19 cellular contexts compared by ENCODE assay signal in genomic region chr13:31639443-31640163, GRCh38.
DNase-seq lines count a peak whose midpoint lies in the region; ATAC-seq, FAIRE-seq and TF ChIP-seq lines count a peak whose summit lies in the region.
"Had no signal": no experiment of that assay in that cellular context is flagged by ENCODE, and none has a peak within 500 bp of the region (broad histone marks: within the 10 kb centered on the region; RNA-seq: fewer than 3 reads in every experiment).

No MANE protein-coding gene starts in this region.

- H3K9ac ChIP-seq in kidney (ENCODE audit: low read length in 2 of 2) = no peak overlapping the region
- H3K9ac ChIP-seq: KMS-11 had no signal

- TF ChIP-seq POLR2A in GM12892 (IDR thresholded peaks at IDR 0.05; ENCODE audit: low read depth, low read length) (no peak), right lobe of liver (IDR thresholded peaks at IDR 0.05) (no peak)

- intact Hi-C loops in kidney (cut with DNase I) = no loop called here
- intact Hi-C loops in right lobe of liver (cut with DNase I) = no loop called here

- H3K27ac ChIP-seq in kidney (ENCODE audit: low read depth in 2 of 2, low read length in 2 of 2) = no peak overlapping the region
- no peak overlapping the region for H3K27ac ChIP-seq in right atrium auricular region
- no peak overlapping the region for H3K27ac ChIP-seq in right lobe of liver
- H3K27ac ChIP-seq: coronary artery, KMS-11, left ventricle myocardium inferior, suprapubic skin had no signal

- no peaks in the 10 kb centered on the region for H3K9me3 ChIP-seq in kidney (ENCODE audit: control insufficient read depth in 1 of 2, low read length in 2 of 2)
- peaks cover 0 to 7% of the 10 kb centered on the region in 2 donors for H3K9me3 ChIP-seq in right atrium auricular region
- no peaks in the 10 kb centered on the region for H3K9me3 ChIP-seq in right lobe of liver

- H3K36me3 ChIP-seq in kidney (ENCODE audit: control insufficient read depth in 1 of 2, insufficient read depth in 2 of 2, low read length in 2 of 2) = no peaks in the 10 kb centered on the region
- H3K36me3 ChIP-seq in right atrium auricular region = no peaks in the 10 kb centered on the region
- no peaks in the 10 kb centered on the region for H3K36me3 ChIP-seq in right lobe of liver
- H3K36me3 ChIP-seq: left ventricle myocardium inferior, suprapubic skin had no signal

- DNase-seq in ELR (ENCODE audit: low read depth) = peak; percentile 72
- peak; percentile 82 for DNase-seq in NCI-H82 (lab: John Stamatoyannopoulos, UW)
- DNase-seq in choroid plexus epithelial cell (ENCODE audit: low read depth) = peak; percentile 38
- DNase-seq in kidney = no peak
- no peak for DNase-seq in GM12892 (ENCODE audit: insufficient read length)
- no peak for DNase-seq in right atrium auricular region (ENCODE audit: low spot score)
- no peak for DNase-seq in right lobe of liver
- no peak for DNase-seq in activated CD4-positive, alpha-beta T cell treated with anti-CD3 and anti-CD28 coated beads, Interleukin-2, amount 50 U/mL, for 1 hour
- DNase-seq: activated CD8-positive, alpha-beta T cell treated with anti-CD3 and anti-CD28 coated beads for 36 hours; activated naive CD4-positive, alpha-beta T cell treated with anti-CD3 and anti-CD28 coated beads, Interleukin-2, amount 50 U/mL, for 16 hours; activated T-cell treated with anti-CD3 and anti-CD28 coated beads, Interleukin-2, amount 50 U/mL, for 1 hour; left ventricle myocardium inferior; NCI-H2171; NCI-H526 treated with DMSO at 0.1 percent for 48 hours; SIG-M5 had no signal

- no peaks in the 10 kb centered on the region for H3K4me1 ChIP-seq in kidney (ENCODE audit: control insufficient read depth in 1 of 2, insufficient read depth in 1 of 2, low read depth in 1 of 2, low read length in 2 of 2)
- H3K4me1 ChIP-seq in right atrium auricular region = no peaks in the 10 kb centered on the region
- H3K4me1 ChIP-seq in right lobe of liver = no peaks in the 10 kb centered on the region
- H3K4me1 ChIP-seq: suprapubic skin had no signal

- H3K27me3 ChIP-seq in right atrium auricular region = no peaks in the 10 kb centered on the region
- H3K27me3 ChIP-seq in right lobe of liver = no peaks in the 10 kb centered on the region
- H3K27me3 ChIP-seq: suprapubic skin had no signal

- 53% methylated on average over 5 of the region's 5 CpGs for WGBS in right lobe of liver (ENCODE audit: insufficient coverage, low coverage, low lambda C conversion rate, missing lambda C conversion rate)

- TF ChIP-seq CTCF in choroid plexus epithelial cell (conservative IDR thresholded peaks at IDR 0.05; ENCODE audit: low read depth, low read length) = no peak
- no peak for TF ChIP-seq CTCF in kidney (IDR thresholded peaks at IDR 0.05; ENCODE audit: borderline replicate concordance, extremely low read depth, insufficient read depth)
- no peak for TF ChIP-seq CTCF in right atrium auricular region (IDR thresholded peaks at IDR 0.05)
- no peak for TF ChIP-seq CTCF in right lobe of liver (IDR thresholded peaks at IDR 0.05)

- FAIRE-seq in kidney (lab: Jason Lieb, UNC) (peak; percentile 61), GM12892 (lab: Jason Lieb, UNC) (no peak)

- H3K4me3 ChIP-seq in choroid plexus epithelial cell (ENCODE audit: low read depth, low read length) (no peak overlapping the region), kidney (ENCODE audit: low read length in 2 of 2) (no peak overlapping the region), right atrium auricular region (no peak overlapping the region), right lobe of liver (no peak overlapping the region)
- H3K4me3 ChIP-seq: coronary artery, left ventricle myocardium inferior, suprapubic skin had no signal

- ATAC-seq in right lobe of liver = no peak
- ATAC-seq: activated CD8-positive, alpha-beta T cell treated with anti-CD3 and anti-CD28 coated beads for 36 hours; WTC11 had no signal

Comparison
In these comparisons a context has a peak if more than half of its experiments do, and no peak if none do; other contexts are left out.
1. DNase-seq: peak in ELR (single experiment), NCI-H82 (single experiment) and choroid plexus epithelial cell (single experiment); none in kidney (single experiment), GM12892 (single experiment), right atrium auricular region (single experiment), right lobe of liver (0 of 3) and activated CD4-positive, alpha-beta T cell treated with anti-CD3 and anti-CD28 coated beads, Interleukin-2, amount 50 U/mL, for 1 hour (single experiment).